In the genomic region with DNA sequence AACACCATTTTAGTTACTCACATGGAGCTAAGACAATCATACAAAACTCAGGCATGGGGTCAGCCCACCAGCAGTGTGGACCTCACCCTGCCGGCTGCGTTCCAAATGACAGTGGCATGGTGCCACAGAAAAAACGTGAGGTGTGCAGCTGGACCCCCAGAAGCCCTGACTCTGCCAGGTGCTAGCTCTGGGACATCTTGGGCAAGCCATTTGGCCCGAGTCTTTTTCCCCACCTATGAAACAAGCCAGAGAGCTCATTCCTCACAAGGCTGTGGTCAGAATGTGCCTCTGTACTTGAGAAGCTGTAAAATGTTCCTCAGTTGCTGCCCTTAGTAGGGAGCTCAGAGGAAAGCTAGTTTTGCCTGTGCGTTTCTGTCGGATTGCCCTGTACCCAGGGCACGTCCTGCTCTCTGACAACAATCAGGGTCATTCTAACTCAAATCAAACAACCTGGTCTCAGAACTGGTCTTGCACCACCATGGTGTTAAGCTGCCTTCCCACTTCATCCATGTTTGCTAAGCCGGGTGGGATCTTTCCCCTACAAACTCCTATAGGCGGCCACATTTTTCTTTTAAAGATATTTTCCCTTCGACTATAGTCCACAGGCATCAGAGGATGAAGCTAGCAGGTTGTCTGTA, we compare ENCODE assay signal across 21 cellular contexts. TPM values are rescaled to one million over a fixed set of nuclear protein-coding genes. Genes with fewer than 3 reads are reported as not detected.
DNase-seq lines count a peak whose midpoint lies in the region; ATAC-seq, FAIRE-seq and TF ChIP-seq lines count a peak whose summit lies in the region.
"Had no signal": no experiment of that assay in that cellular context is flagged by ENCODE, and none has a peak within 500 bp of the region (broad histone marks: within the 10 kb centered on the region; RNA-seq: fewer than 3 reads in every experiment).

No MANE protein-coding gene starts in this region.

- no peaks in the 10 kb centered on the region for H3K36me3 ChIP-seq in CD8-positive, alpha-beta T cell (ENCODE audit: insufficient read depth, low read length)
- H3K36me3 ChIP-seq in H1 (ENCODE audit: control insufficient read depth in 2 of 4, insufficient read depth in 4 of 4, low read length in 3 of 4), result no peaks in the 10 kb centered on the region
- H3K36me3 ChIP-seq in neuronal stem cell (replicated peaks in 1 of 2; ENCODE audit: control insufficient read depth in 2 of 2, insufficient read depth in 2 of 2, low read length in 2 of 2), result no peaks in the 10 kb centered on the region

- H2BK120ac ChIP-seq in H1 (replicated peaks; ENCODE audit: low read depth, low read length) (no peak overlapping the region), neuronal stem cell (ENCODE audit: low read depth, low read length) (no peak overlapping the region)

- H3K79me1 ChIP-seq in H1 (ENCODE audit: low read depth, low read length), result no peaks in the 10 kb centered on the region
- no peaks in the 10 kb centered on the region for H3K79me1 ChIP-seq in neuronal stem cell (ENCODE audit: low read depth, low read length)

- TF ChIP-seq POLR2A in NB4 (IDR thresholded peaks at IDR 0.05; ENCODE audit: extremely low read depth, insufficient read length), result no peak
- TF ChIP-seq POLR2A in H1 (IDR thresholded peaks at IDR 0.05; ENCODE audit: control extremely low read depth in 1 of 2, low read depth in 2 of 2, low read length in 2 of 2), result no peak

- H3K23me2 ChIP-seq in H1 (ENCODE audit: low read depth, low read length), result no peaks in the 10 kb centered on the region

- intact Hi-C loops in CD8-positive, alpha-beta T cell (cut with DNase I, micrococcal nuclease), result no loop called here

- no peak overlapping the region for H3K27ac ChIP-seq in CD8-positive, alpha-beta T cell (ENCODE audit: low read depth, low read length)
- H3K27ac ChIP-seq in H1 (ENCODE audit: low read depth, low read length) (no peak overlapping the region), neuronal stem cell (replicated peaks; ENCODE audit: low read length) (no peak overlapping the region)

- TF ChIP-seq EP300 in H1 (IDR thresholded peaks at IDR 0.05; ENCODE audit: borderline replicate concordance in 1 of 2, low read depth in 2 of 2, low read length in 2 of 2), result no peak

- H3K4me1 Mint-ChIP-seq in CD8-positive, alpha-beta T cell (ENCODE audit: low read depth), result peaks cover 52% of the 10 kb centered on the region

- no peaks in the 10 kb centered on the region for H3K9me3 Mint-ChIP-seq in CD8-positive, alpha-beta T cell
- H3K9me3 Mint-ChIP-seq: activated CD4-positive, alpha-beta memory T cell treated with anti-CD3 and anti-CD28 coated beads, Interleukin-2, amount 10 ng/mL, durations not matched to agents 7 days and 5 days; activated naive CD4-positive, alpha-beta T cell treated with anti-CD3 and anti-CD28 coated beads for 36 hours; IgD-negative memory B cell had no signal

- POLR2A ChIA-PET in CD8-positive, alpha-beta T cell (lab: Charles Lee), result no interaction called here
- POLR2A ChIA-PET in H1 (lab: Charles Lee; ENCODE audit: partially characterized antibody), result no interaction called here

- H3K9ac ChIP-seq in H1 (replicated peaks in 1 of 4; ENCODE audit: extremely low read depth in 1 of 4, low read depth in 3 of 4, low read length in 3 of 4), result no peak overlapping the region
- H3K9ac ChIP-seq in neuronal stem cell (ENCODE audit: low read depth, low read length, poor library complexity), result no peak overlapping the region

- no peak for TF ChIP-seq RAD21 in H1 (IDR thresholded peaks at IDR 0.05 in 1 of 2, conservative IDR thresholded peaks at IDR 0.05 in 1 of 2; ENCODE audit: low read depth in 2 of 2, low read length in 2 of 2)

- DNase-seq in CD8-positive, alpha-beta T cell, result no peak
- peak; percentile 23 for DNase-seq in NB4 (ENCODE audit: low read depth)
- no peak for DNase-seq in H1 (ENCODE audit: low read depth in 1 of 2, low spot score in 2 of 2)
- no peak for DNase-seq in neuronal stem cell (ENCODE audit: low spot score)
- no peak for DNase-seq in SIG-M5 treated with dmso at 0.1 percent for 504 hours (lab: John Stamatoyannopoulos, UW; ENCODE audit: unreplicated experiment)
- no peak for DNase-seq in putamen (ENCODE audit: low spot score)
- DNase-seq: activated CD4-positive, alpha-beta memory T cell treated with anti-CD3 and anti-CD28 coated beads, Interleukin-2, amount 10 ng/mL, durations not matched to agents 7 days and 5 days; activated naive CD4-positive, alpha-beta T cell treated with anti-CD3 and anti-CD28 coated beads for 36 hours; effector CD4-positive, alpha-beta T cell; foreskin fibroblast; mucosa of descending colon; NCI-H1417 treated with DMSO at 0.1 percent for 48 hours; NCI-H524; RPMI8226; stimulated activated CD4-positive, alpha-beta T cell treated with anti-CD3 and anti-CD28 coated beads, Interleukin-4, amount 100 ng/mL, for 24 hours; stimulated activated naive CD4-positive, alpha-beta T cell; T1000 had no signal

- H3K4me2 ChIP-seq in H1 (ENCODE audit: insufficient read depth in 1 of 2, low read depth in 2 of 2, low read length in 2 of 2) (no peak overlapping the region), neuronal stem cell (ENCODE audit: insufficient read depth, low read length, poor library complexity, severe bottlenecking) (no peak overlapping the region)

- peaks cover 54% of the 10 kb centered on the region for H3K4me1 ChIP-seq in CD8-positive, alpha-beta T cell (ENCODE audit: insufficient read depth, low read length)
- H3K4me1 ChIP-seq in H1 (replicated peaks in 1 of 4; ENCODE audit: control insufficient read depth in 3 of 4, insufficient read depth in 4 of 4, low read length in 3 of 4), result peaks cover 0 to 3% (median 2%) of the 10 kb centered on the region in 4 experiments; a peak in 2 of 7 replicates
- peaks cover 18 to 29% of the 10 kb centered on the region in 2 donors for H3K4me1 ChIP-seq in neuronal stem cell (ENCODE audit: control insufficient read depth in 2 of 2, insufficient read depth in 1 of 2, low read depth in 1 of 2, low read length in 2 of 2)

- H4K5ac ChIP-seq in H1 (ENCODE audit: insufficient read length, low read depth, low read length), result no peak overlapping the region

- H4K91ac ChIP-seq in H1 (replicated peaks; ENCODE audit: insufficient read length, low read length) (no peak overlapping the region), neuronal stem cell (ENCODE audit: low read depth, low read length, poor library complexity) (no peak overlapping the region)

- no peak for ATAC-seq in CD8-positive, alpha-beta T cell
- no peak for ATAC-seq in HG03469 (IDR thresholded peaks at IDR 0.05; ENCODE audit: unreplicated experiment)

- H3K14ac ChIP-seq in H1 (ENCODE audit: insufficient read length) (no peak overlapping the region), neuronal stem cell (ENCODE audit: low read length) (no peak overlapping the region)

- H3K36me3 Mint-ChIP-seq in CD8-positive, alpha-beta T cell, result no peaks in the 10 kb centered on the region
- H3K36me3 Mint-ChIP-seq: IgD-negative memory B cell had no signal

- no peaks in the 10 kb centered on the region for H3K9me3 ChIP-seq in CD8-positive, alpha-beta T cell (ENCODE audit: low read length)
- H3K9me3 ChIP-seq in H1 (ENCODE audit: insufficient read depth in 2 of 2, low read depth in 1 of 2, low read length in 1 of 2) (no peaks in the 10 kb centered on the region), neuronal stem cell (replicated peaks in 1 of 2; ENCODE audit: control insufficient read depth in 2 of 2, insufficient read depth in 1 of 2, low read depth in 1 of 2, low read length in 2 of 2) (no peaks in the 10 kb centered on the region)
- H3K9me3 ChIP-seq: mucosa of descending colon had no signal

- H3K18ac ChIP-seq in H1 (ENCODE audit: extremely low read depth, low read length) (no peak overlapping the region), neuronal stem cell (ENCODE audit: low read length) (peak overlapping the region; percentile 6)

- no peak for FAIRE-seq in H1 (lab: Jason Lieb, UNC)
- FAIRE-seq: bronchial epithelial cell, GM18507 had no signal

- H3K79me2 ChIP-seq in H1 (ENCODE audit: control insufficient read depth in 1 of 2, insufficient read depth in 2 of 2, low read length in 2 of 2), result no peaks in the 10 kb centered on the region

- peak overlapping the region; percentile 55 for H3K27ac Mint-ChIP-seq in CD8-positive, alpha-beta T cell
- H3K27ac Mint-ChIP-seq: activated naive CD4-positive, alpha-beta T cell treated with anti-CD3 and anti-CD28 coated beads for 36 hours had no signal

- H2AK5ac ChIP-seq in H1 (ENCODE audit: low read depth, low read length) (no peak overlapping the region), neuronal stem cell (ENCODE audit: low read depth, low read length) (no peak overlapping the region)

- CTCF ChIA-PET in CD8-positive, alpha-beta T cell (lab: Charles Lee), result no interaction called here
- CTCF ChIA-PET in H1 (lab: Charles Lee; ENCODE audit: partially characterized antibody), result interaction anchor here (0.7 to 2.1 kb wide), 7 partner anchors 11 to 248 kb away, joined by 3 to 6 read pairs (median 4); no protein-coding TSS in a partner anchor

- H2BK12ac ChIP-seq in H1 (ENCODE audit: low read depth, low read length) (no peak overlapping the region), neuronal stem cell (ENCODE audit: low read length) (no peak overlapping the region)

- no peak overlapping the region for H2BK15ac ChIP-seq in H1 (ENCODE audit: low read length)
- H2BK15ac ChIP-seq in neuronal stem cell (ENCODE audit: low read length), result no peak overlapping the region

- no peak overlapping the region for H3K4ac ChIP-seq in H1 (replicated peaks; ENCODE audit: insufficient read length, low read depth, low read length)
- no peak overlapping the region for H3K4ac ChIP-seq in neuronal stem cell (ENCODE audit: low read length)

- no peaks in the 10 kb centered on the region for H4K20me1 ChIP-seq in H1 (replicated peaks in 1 of 2; ENCODE audit: control insufficient read depth in 1 of 2, insufficient read depth in 2 of 2, low read length in 2 of 2)

- H3K4me3 ChIP-seq in CD8-positive, alpha-beta T cell (ENCODE audit: low read depth, low read length), result no peak overlapping the region
- H3K4me3 ChIP-seq in NB4 (ENCODE audit: low read depth, low read length), result peak overlapping the region; percentile 25
- H3K4me3 ChIP-seq in H1 (ENCODE audit: extremely low read depth in 1 of 4, insufficient read depth in 2 of 4, low read depth in 3 of 4, low read length in 4 of 4), result no peak overlapping the region
- H3K4me3 ChIP-seq in neuronal stem cell (ENCODE audit: low read length in 2 of 2), result no peak overlapping the region
- H3K4me3 ChIP-seq: mucosa of descending colon had no signal

- TF ChIP-seq CTCF in CD8-positive, alpha-beta T cell (IDR thresholded peaks at IDR 0.05), result no peak
- TF ChIP-seq CTCF in NB4 (IDR thresholded peaks at IDR 0.05; ENCODE audit: low read depth, low read length) (no peak), H1 (IDR thresholded peaks at IDR 0.05; ENCODE audit: control extremely low read depth in 1 of 3, insufficient read depth in 1 of 3, low read depth in 1 of 3, low read length in 3 of 3) (no peak)

- WGBS in H1 (ENCODE audit: extremely low coverage in 1 of 2, insufficient coverage in 1 of 2, insufficient read length in 1 of 2, insufficient replicate concordance in 2 of 2, low coverage in 1 of 2, low lambda C conversion rate in 2 of 2, missing lambda C conversion rate in 1 of 2), 2 experiments, result 77% methylated on average over 10 of the region's 10 CpGs; no CpG with 5 or more reads in 1 of the 2 experiments
- WGBS in neuronal stem cell (ENCODE audit: extremely low coverage in 2 of 2, insufficient read length in 2 of 2, insufficient replicate concordance in 1 of 2), 2 donors, result no CpG with 5 or more reads among the region's 10 CpGs

- no peak overlapping the region for H3K4me3 Mint-ChIP-seq in CD8-positive, alpha-beta T cell
- H3K4me3 Mint-ChIP-seq: activated CD4-positive, alpha-beta memory T cell treated with anti-CD3 and anti-CD28 coated beads, Interleukin-2, amount 10 ng/mL, durations not matched to agents 7 days and 5 days; activated naive CD4-positive, alpha-beta T cell treated with anti-CD3 and anti-CD28 coated beads for 36 hours; IgD-negative memory B cell had no signal

- H2AFZ ChIP-seq in H1 (ENCODE audit: low read length), result no peak overlapping the region
- peak overlapping the region; percentile 81 for H2AFZ ChIP-seq in neuronal stem cell (ENCODE audit: low read length)

- 0 out of 2 replicates have a peak overlapping the region, but pooled peaks have one; percentile 37 for H2BK20ac ChIP-seq in H1 (ENCODE audit: low read length)

- H4K8ac ChIP-seq in H1 (ENCODE audit: extremely low read depth, insufficient read depth, low read length), result no peak overlapping the region
- H4K8ac ChIP-seq in neuronal stem cell (ENCODE audit: low read depth, low read length), result no peak overlapping the region

- H3K56ac ChIP-seq in H1 (replicated peaks; ENCODE audit: insufficient read length, low read depth, low read length), result no peak overlapping the region

- H3K23ac ChIP-seq in H1 (ENCODE audit: insufficient read length) (no peak overlapping the region), neuronal stem cell (ENCODE audit: low read depth, low read length, poor library complexity) (no peak overlapping the region)

- no peak overlapping the region for H2BK5ac ChIP-seq in H1 (ENCODE audit: low read depth, low read length)
- H2BK5ac ChIP-seq in neuronal stem cell (ENCODE audit: low read length), result no peak overlapping the region

- H3K27me3 Mint-ChIP-seq in CD8-positive, alpha-beta T cell (ENCODE audit: low read depth), result no peaks in the 10 kb centered on the region
- H3K27me3 Mint-ChIP-seq: activated CD4-positive, alpha-beta memory T cell treated with anti-CD3 and anti-CD28 coated beads, Interleukin-2, amount 10 ng/mL, durations not matched to agents 7 days and 5 days had no signal

- H3K27me3 ChIP-seq in CD8-positive, alpha-beta T cell (ENCODE audit: insufficient read depth, low read length), result no peaks in the 10 kb centered on the region
- H3K27me3 ChIP-seq in H1 (replicated peaks in 1 of 4; ENCODE audit: control insufficient read depth in 3 of 4, extremely low read depth in 1 of 4, insufficient read depth in 3 of 4, low read length in 3 of 4) (no peaks in the 10 kb centered on the region), neuronal stem cell (ENCODE audit: control insufficient read depth in 3 of 3, insufficient read depth in 3 of 3, low read depth in 1 of 3, low read length in 3 of 3) (no peaks in the 10 kb centered on the region)

RNA-seq across cellular contexts. Expression of a gene that starts 44.9 kb away (rescaled TPM):
- total RNA-seq in CD8-positive, alpha-beta T cell, result 1 to 10 TPM in 1 of 2 experiments, under 1 TPM in 1; 0.86 to 1.5 TPM
- not detected in 2 replicates for total RNA-seq in H1 (2021; fragmentation: NEBNext Ultra II Directional; extraction: Animal tissue kit (Norgen Biotek cat#: 25700))
- polyA plus RNA-seq in H1 (2011; rRNA removed), result not detected in 2 replicates
- polyA plus RNA-seq in H1 (2011; cell fraction: cytosol; rRNA removed), result not detected
- not detected for polyA plus RNA-seq in H1 (2011; cell fraction: nucleus; rRNA removed)
- not detected in 4 replicates for polyA plus RNA-seq in H1 (2012, experiment 1 of 2)
- polyA plus RNA-seq in H1 (2012, experiment 2 of 2), result not detected
- polyA plus RNA-seq in H1 (2013, experiment 1 of 2), result not detected
- not detected for polyA plus RNA-seq in H1 (2013, experiment 2 of 2)
- polyA minus RNA-seq in H1 (2011; rRNA and poly(A)+ RNA removed), result not detected in 2 replicates
- not detected for polyA minus RNA-seq in H1 (2011; cell fraction: cytosol; rRNA and poly(A)+ RNA removed)
- not detected for polyA minus RNA-seq in H1 (2011; cell fraction: nucleus; rRNA and poly(A)+ RNA removed)
- not detected for polyA plus RNA-seq in neuronal stem cell (2013, experiment 1 of 2)
- not detected for polyA plus RNA-seq in neuronal stem cell (2013, experiment 2 of 2)
